ENCODE assay signal across 1 cellular context in genomic region chr17:50533720-50534148, GRCh38.
TF ChIP-seq lines count a peak whose summit lies in the region.

No MANE protein-coding gene starts in this region.

TF ChIP-seq in endothelial cell of umbilical vein, 7 proteins besides CTCF, POLR2A, EP300 and RAD21:
- no peak for TF ChIP-seq MAX (IDR thresholded peaks at IDR 0.05; ENCODE audit: insufficient read depth, insufficient read length)
- TF ChIP-seq GATA2 (IDR thresholded peaks at IDR 0.05; ENCODE audit: insufficient read depth, insufficient read length, low read depth, low read length) = no peak
- TF ChIP-seq POLR2AphosphoS5 (IDR thresholded peaks at IDR 0.05; ENCODE audit: insufficient read depth, low read depth, low read length) = no peak
- no peak for TF ChIP-seq MYC (IDR thresholded peaks at IDR 0.05; ENCODE audit: low read depth, low read length)
- no peak for TF ChIP-seq EZH2 (IDR thresholded peaks at IDR 0.05; ENCODE audit: borderline replicate concordance, low read depth, low read length, severe bottlenecking)
- no peak for TF ChIP-seq FOS (IDR thresholded peaks at IDR 0.05; ENCODE audit: borderline replicate concordance, insufficient read depth, low read length)
- no peak for TF ChIP-seq JUN (IDR thresholded peaks at IDR 0.05; ENCODE audit: borderline replicate concordance, insufficient read depth, insufficient read length, low read depth)
